Comparison of ENCODE assay signal across 8 cellular contexts in the genomic region with DNA sequence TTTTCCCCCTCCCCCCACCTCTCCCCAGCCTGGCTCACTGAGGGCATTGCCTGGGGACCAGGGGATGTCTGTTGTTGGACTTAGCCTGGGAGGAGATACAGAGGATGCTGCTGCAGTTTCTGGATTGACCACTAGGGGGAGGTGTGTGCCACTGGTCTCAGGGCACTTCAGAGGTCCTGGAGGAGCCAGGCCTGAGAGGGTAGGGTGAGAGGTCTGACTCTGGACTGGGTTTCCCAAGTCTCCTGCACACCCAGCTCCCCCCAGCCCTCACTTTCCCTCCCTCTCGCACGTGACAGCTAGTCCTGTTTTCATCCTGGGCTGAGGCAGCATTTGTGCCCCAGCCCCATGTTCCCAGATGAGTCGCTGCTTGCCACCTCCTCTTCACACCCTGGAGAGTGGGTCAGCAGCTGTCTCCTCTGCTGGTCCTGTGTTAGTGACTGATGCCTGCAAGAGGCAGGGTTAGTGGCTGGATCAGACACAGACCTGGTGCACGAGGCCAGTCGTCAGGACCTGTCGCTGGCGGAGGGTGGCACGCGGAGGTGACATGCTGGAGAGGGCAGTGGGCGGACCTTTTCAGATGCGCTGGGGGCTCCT.
DNase-seq lines count a peak whose midpoint lies in the region; ATAC-seq and TF ChIP-seq lines count a peak whose summit lies in the region.

No MANE protein-coding gene starts in this region.

- peak; percentile 72 for ATAC-seq in HG02588 (IDR thresholded peaks at IDR 0.05; ENCODE audit: unreplicated experiment)

- peak; percentile 89 for TF ChIP-seq CTCF in VCaP (conservative IDR thresholded peaks at IDR 0.05)

- no peak overlapping the region for H3K27ac ChIP-seq in VCaP

- peak; percentile 17 to 63 for DNase-seq in NCI-H187 (lab: John Stamatoyannopoulos, UW)
- no peak for DNase-seq in NCI-H187 treated with DMSO at 0.1 percent for 48 hours (lab: John Stamatoyannopoulos, UW)
- DNase-seq in NCI-H2029 treated with DMSO at 0.1 percent for 48 hours (lab: John Stamatoyannopoulos, UW), result peak; percentile 72
- peak; percentile 24 for DNase-seq in brain pericyte (ENCODE audit: low read depth, low spot score)
- peak; percentile 81 for DNase-seq in inferior parietal cortex (ENCODE audit: extremely low spot score)
- peak; percentile 72 to 82 for DNase-seq in stimulated activated CD4-positive, alpha-beta T cell treated with anti-CD3 and anti-CD28 coated beads, Interleukin-15, amount 100 ng/mL, for 48 hours (ENCODE audit: low read depth in 2 of 2)
